In genomic region chr7:40580776-40581175, GRCh38 we compare ENCODE assay signal across 2 cellular contexts.
TF ChIP-seq lines count a peak whose summit lies in the region.

No MANE protein-coding gene starts in this region.

TF ChIP-seq in A549, 52 proteins besides CTCF, POLR2A, EP300 and RAD21 (continued from another document):
- TF ChIP-seq HMGXB4 (CRISPR knock-in tag; IDR thresholded peaks at IDR 0.05; ENCODE audit: borderline replicate concordance): no peak

TF ChIP-seq in IMR-90, 13 proteins besides CTCF, POLR2A, EP300 and RAD21 (continued from another document):
- TF ChIP-seq ELK1 (IDR thresholded peaks at IDR 0.05; ENCODE audit: borderline replicate concordance, low read depth, low read length): no peak
- TF ChIP-seq RCOR1 (IDR thresholded peaks at IDR 0.05; ENCODE audit: insufficient replicate concordance, low read length): no peak
- no peak for TF ChIP-seq MAFK (IDR thresholded peaks at IDR 0.05; ENCODE audit: low read depth, low read length)
- TF ChIP-seq FOS (IDR thresholded peaks at IDR 0.05; ENCODE audit: low read depth, low read length): no peak
- no peak for TF ChIP-seq BHLHE40 (IDR thresholded peaks at IDR 0.05; ENCODE audit: low read depth, low read length)
- no peak for TF ChIP-seq MAZ (IDR thresholded peaks at IDR 0.05; ENCODE audit: borderline replicate concordance, low read depth, low read length)
- TF ChIP-seq CHD1 (IDR thresholded peaks at IDR 0.05; ENCODE audit: low read depth, low read length): no peak
- TF ChIP-seq MXI1 (IDR thresholded peaks at IDR 0.05; ENCODE audit: borderline replicate concordance, low read depth, low read length): no peak
- TF ChIP-seq RFX5 (IDR thresholded peaks at IDR 0.05; ENCODE audit: low read depth, low read length): no peak
- TF ChIP-seq CEBPB (IDR thresholded peaks at IDR 0.05; ENCODE audit: low read depth, low read length): no peak
- no peak for TF ChIP-seq USF2 (IDR thresholded peaks at IDR 0.05; ENCODE audit: low read depth, low read length)
